1 cellular context compared by ENCODE assay signal in the genomic region with DNA sequence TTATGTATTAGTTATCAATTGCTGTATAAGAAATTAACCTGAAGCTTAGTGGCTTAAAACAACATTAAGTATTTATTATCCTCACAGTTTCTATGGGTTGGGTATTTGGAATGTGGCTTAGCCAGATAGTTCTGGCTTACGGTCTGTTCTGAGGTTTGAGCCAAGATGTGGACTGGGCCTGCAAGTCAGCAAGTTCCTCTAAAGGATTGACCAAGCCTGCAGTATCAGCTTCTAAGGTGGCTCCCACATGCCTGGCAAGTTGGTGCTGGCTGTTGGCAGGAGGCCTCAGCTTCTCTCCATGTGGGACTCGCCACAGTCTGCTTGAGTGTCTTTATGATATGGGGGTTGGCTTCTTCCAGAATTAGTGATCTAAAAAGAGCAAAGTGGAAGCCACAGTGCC.
TF ChIP-seq lines count a peak whose summit lies in the region.

No MANE protein-coding gene starts in this region.

TF ChIP-seq in IMR-90, 13 proteins besides CTCF, POLR2A, EP300 and RAD21:
- TF ChIP-seq, protein P1, sequence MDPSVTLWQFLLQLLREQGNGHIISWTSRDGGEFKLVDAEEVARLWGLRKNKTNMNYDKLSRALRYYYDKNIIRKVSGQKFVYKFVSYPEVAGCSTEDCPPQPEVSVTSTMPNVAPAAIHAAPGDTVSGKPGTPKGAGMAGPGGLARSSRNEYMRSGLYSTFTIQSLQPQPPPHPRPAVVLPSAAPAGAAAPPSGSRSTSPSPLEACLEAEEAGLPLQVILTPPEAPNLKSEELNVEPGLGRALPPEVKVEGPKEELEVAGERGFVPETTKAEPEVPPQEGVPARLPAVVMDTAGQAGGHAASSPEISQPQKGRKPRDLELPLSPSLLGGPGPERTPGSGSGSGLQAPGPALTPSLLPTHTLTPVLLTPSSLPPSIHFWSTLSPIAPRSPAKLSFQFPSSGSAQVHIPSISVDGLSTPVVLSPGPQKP (IDR thresholded peaks at IDR 0.05; ENCODE audit: borderline replicate concordance, low read depth, low read length) = no peak
- no peak for TF ChIP-seq RCOR1 (IDR thresholded peaks at IDR 0.05; ENCODE audit: insufficient replicate concordance, low read length)
- TF ChIP-seq MAZ (IDR thresholded peaks at IDR 0.05; ENCODE audit: borderline replicate concordance, low read depth, low read length) = no peak
- no peak for TF ChIP-seq NFE2L2 (IDR thresholded peaks at IDR 0.05; ENCODE audit: low read depth, low read length)
- TF ChIP-seq FOS (IDR thresholded peaks at IDR 0.05; ENCODE audit: low read depth, low read length) = no peak
- TF ChIP-seq CHD1 (IDR thresholded peaks at IDR 0.05; ENCODE audit: low read depth, low read length) = no peak
- TF ChIP-seq CEBPB (IDR thresholded peaks at IDR 0.05; ENCODE audit: low read depth, low read length) = no peak
- no peak for TF ChIP-seq BHLHE40 (IDR thresholded peaks at IDR 0.05; ENCODE audit: low read depth, low read length)
- TF ChIP-seq, protein P2, sequence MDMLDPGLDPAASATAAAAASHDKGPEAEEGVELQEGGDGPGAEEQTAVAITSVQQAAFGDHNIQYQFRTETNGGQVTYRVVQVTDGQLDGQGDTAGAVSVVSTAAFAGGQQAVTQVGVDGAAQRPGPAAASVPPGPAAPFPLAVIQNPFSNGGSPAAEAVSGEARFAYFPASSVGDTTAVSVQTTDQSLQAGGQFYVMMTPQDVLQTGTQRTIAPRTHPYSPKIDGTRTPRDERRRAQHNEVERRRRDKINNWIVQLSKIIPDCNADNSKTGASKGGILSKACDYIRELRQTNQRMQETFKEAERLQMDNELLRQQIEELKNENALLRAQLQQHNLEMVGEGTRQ (IDR thresholded peaks at IDR 0.05; ENCODE audit: low read depth, low read length) = no peak
